8 cellular contexts compared by ENCODE assay signal in the genomic region with DNA sequence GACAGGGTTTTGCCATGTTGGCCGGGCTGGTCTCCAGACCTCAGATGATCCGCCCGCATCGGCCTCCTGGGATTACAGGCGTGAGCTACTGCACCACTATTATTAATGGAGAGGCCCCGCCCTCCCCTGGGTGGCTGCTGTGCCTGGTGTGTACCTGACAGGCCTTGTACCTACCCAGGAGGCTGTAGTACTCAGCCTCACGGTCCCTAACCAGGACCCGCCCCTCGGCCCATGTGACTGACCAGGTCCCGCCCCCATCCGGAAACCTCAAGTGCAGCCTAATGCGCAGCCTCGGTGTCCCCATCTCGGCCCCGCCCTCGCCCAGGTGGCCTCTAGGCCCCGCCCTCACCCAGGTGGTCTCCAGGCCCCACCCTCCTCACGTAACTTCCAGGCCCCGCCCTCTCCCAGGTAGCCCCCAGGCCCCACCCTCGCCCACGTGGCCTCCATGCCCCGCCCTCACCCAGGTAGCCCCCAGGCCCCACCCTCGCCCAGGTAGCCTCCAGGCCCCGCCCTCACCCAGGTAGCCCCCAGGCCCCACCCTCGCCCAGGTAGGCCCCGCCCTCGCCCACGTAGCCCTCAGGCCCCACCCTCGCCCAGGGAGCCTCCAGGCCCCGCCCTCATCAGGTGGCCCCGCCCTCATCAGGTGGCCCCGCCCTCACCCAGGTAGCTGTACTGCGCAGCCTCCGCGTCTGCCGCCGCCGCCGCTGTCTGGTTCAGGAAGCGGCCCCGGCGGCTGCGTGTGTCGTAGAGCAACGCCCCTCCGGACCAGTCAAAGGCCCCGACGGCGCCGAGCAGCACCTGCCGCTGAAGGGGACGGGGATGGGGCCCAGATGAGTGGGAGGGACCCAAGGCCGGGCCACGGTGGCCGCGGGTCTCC.
DNase-seq lines count a peak whose midpoint lies in the region; ATAC-seq and FAIRE-seq lines count a peak whose summit lies in the region.

No MANE protein-coding gene starts in this region.

- no peaks in the 10 kb centered on the region for H3K9me3 ChIP-seq in iPS-18a (ENCODE audit: control insufficient read depth, low read depth, low read length)

- no peaks in the 10 kb centered on the region for H3K4me1 ChIP-seq in iPS-18a (ENCODE audit: control insufficient read depth, low read depth, low read length)

- H3K27ac ChIP-seq in iPS-18a (ENCODE audit: low read length): no peak overlapping the region

- no peaks in the 10 kb centered on the region for H3K27me3 ChIP-seq in iPS-18a (ENCODE audit: control insufficient read depth, insufficient read depth, low read length)

- no peak for FAIRE-seq in GM19239 (lab: Jason Lieb, UNC)

- ATAC-seq in HG03520 (IDR thresholded peaks at IDR 0.05; ENCODE audit: unreplicated experiment): no peak

- peak overlapping the region; percentile 72 for H3K4me3 ChIP-seq in iPS-18a (ENCODE audit: low read length)

- H3K36me3 ChIP-seq in iPS-18a (ENCODE audit: control insufficient read depth, low read depth, low read length): no peaks in the 10 kb centered on the region

- DNase-seq in GM19239 (ENCODE audit: insufficient read length, low spot score): peak; percentile 60
- peak; percentile 93 to 98 for DNase-seq in NCI-H526 (lab: John Stamatoyannopoulos, UW)
- DNase-seq in activated gamma-delta T cell (lab: John Stamatoyannopoulos, UW): peak; percentile 66
- peak; percentile 67 to 70 for DNase-seq in stimulated activated CD4-positive, alpha-beta T cell treated with anti-CD3 and anti-CD28 coated beads, Interleukin-2, amount 100 ng/mL, for 24 hours
- DNase-seq in dedifferentiated amniotic fluid mesenchymal stem cell (ENCODE audit: extremely low spot score): no peak
- DNase-seq in SKM-1 treated with dmso at 0.1 percent for 144 hours (lab: John Stamatoyannopoulos, UW; ENCODE audit: unreplicated experiment): no peak

- H3K9ac ChIP-seq in iPS-18a (ENCODE audit: low read length): peak overlapping the region; percentile 68

Comparison
In these comparisons a context has a peak if more than half of its experiments do, and no peak if none do; other contexts are left out.
1. DNase-seq: peak in GM19239 (single experiment), NCI-H526 (2 of 2), activated gamma-delta T cell (single experiment) and stimulated activated CD4-positive, alpha-beta T cell treated with anti-CD3 and anti-CD28 coated beads, Interleukin-2, amount 100 ng/mL, for 24 hours (2 of 2); none in dedifferentiated amniotic fluid mesenchymal stem cell (single experiment) and SKM-1 treated with dmso at 0.1 percent for 144 hours (single experiment).